8 cellular contexts compared by ENCODE assay signal in the genomic region with DNA sequence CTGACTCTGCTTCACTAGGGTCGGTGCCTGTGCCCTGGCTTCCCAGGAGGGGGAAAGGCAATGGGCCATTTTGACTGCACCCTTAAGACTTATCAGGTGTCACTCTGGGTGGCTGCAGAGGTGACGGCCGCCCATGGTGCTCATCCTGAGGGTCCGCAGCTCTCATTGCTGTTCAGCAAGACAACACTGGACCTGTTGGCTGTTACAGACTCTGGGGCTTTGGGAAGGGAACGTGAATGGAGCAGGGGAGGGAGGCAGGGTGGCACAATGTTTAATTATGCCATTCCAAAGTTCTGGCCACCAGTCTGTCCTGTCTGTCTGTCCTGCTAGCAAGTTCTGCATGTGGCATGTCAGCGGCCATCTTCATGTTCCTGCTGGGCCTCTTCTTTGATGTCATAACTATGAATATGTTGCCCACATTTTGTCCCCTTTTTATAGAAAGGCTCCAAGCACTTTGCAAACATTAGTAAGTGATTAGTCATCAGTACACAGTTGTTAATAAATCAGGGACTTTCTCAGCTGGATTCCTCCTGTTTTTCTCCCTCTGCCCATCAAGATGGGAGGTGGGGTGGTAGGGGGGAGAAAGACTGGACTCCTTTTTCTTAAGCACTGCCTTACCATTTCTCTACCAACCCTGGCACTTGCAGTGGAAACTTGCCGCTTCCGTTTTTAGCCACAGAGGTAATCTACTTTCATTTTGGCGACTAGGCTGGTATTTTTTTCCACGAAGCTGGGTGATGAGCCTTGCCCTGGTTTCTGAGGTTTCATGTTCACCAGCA.
DNase-seq lines count a peak whose midpoint lies in the region; ATAC-seq and TF ChIP-seq lines count a peak whose summit lies in the region.

No MANE protein-coding gene starts in this region.

- intact Hi-C loops in esophagus squamous epithelium (cut with DNase I) = no loop called here
- intact Hi-C loops in sigmoid colon (cut with DNase I) = loop anchor here (10.0 kb wide), 1 partner anchor 331 kb away; no protein-coding TSS in a partner anchor

- no peak for TF ChIP-seq EP300 in sigmoid colon (IDR thresholded peaks at IDR 0.05)

- DNase-seq in COLO829 (ENCODE audit: low spot score) = peak; percentile 91
- DNase-seq in MG63 = peak; percentile 56
- peak; percentile 55 to 58 for DNase-seq in activated CD8-positive, alpha-beta memory T cell treated with anti-CD3 and anti-CD28 coated beads for 1 hour (ENCODE audit: extremely low read depth in 1 of 2, low read depth in 1 of 2)
- DNase-seq in esophagus squamous epithelium (lab: John Stamatoyannopoulos, UW) = no peak
- no peak for DNase-seq in sigmoid colon
- no peak for DNase-seq in SHP77 treated with DMSO at 0.1 percent for 48 hours (lab: John Stamatoyannopoulos, UW)
- DNase-seq in NCI-H2171 treated with DMSO at 0.1 percent for 48 hours (lab: John Stamatoyannopoulos, UW) = no peak

- H3K27me3 ChIP-seq in MG63 (no peaks in the 10 kb centered on the region), esophagus squamous epithelium (peaks cover 0 to 7% (median 0%) of the 10 kb centered on the region in 4 donors), sigmoid colon (no peaks in the 10 kb centered on the region)

- WGBS in esophagus squamous epithelium, 2 donors = 12 to 15% methylated on average over 6 to 7 of the region's 10 CpGs
- WGBS in sigmoid colon, 2 donors = 56% methylated on average over 10 of the region's 10 CpGs

- no peaks in the 10 kb centered on the region for H3K36me3 ChIP-seq in MG63
- H3K36me3 ChIP-seq in esophagus squamous epithelium = no peaks in the 10 kb centered on the region
- H3K36me3 ChIP-seq in sigmoid colon = no peaks in the 10 kb centered on the region

- peak; percentile 85 for ATAC-seq in GM21786 (IDR thresholded peaks at IDR 0.05; ENCODE audit: unreplicated experiment)

- H3K4me3 ChIP-seq in MG63 (peak overlapping the region; percentile 10; the same call in 1 of the 2 replicates), esophagus squamous epithelium (peak overlapping the region in 3 of 4 donors; percentile 20 to 46 (median 24)), sigmoid colon (peak overlapping the region in 3 of 4 donors; percentile 18 to 38 (median 35))

- H3K4me1 ChIP-seq in esophagus squamous epithelium (peaks cover 6 to 23% (median 12%) of the 10 kb centered on the region in 3 donors), sigmoid colon (peaks cover 0 to 19% (median 17%) of the 10 kb centered on the region in 4 donors)

- TF ChIP-seq POLR2A in esophagus squamous epithelium (IDR thresholded peaks at IDR 0.05) (no peak), sigmoid colon (IDR thresholded peaks at IDR 0.05) (no peak)

- no peak for TF ChIP-seq CTCF in esophagus squamous epithelium (IDR thresholded peaks at IDR 0.05)
- TF ChIP-seq CTCF in sigmoid colon (IDR thresholded peaks at IDR 0.05) = no peak

- H3K9me3 ChIP-seq in MG63 (no peaks in the 10 kb centered on the region), esophagus squamous epithelium (no peaks in the 10 kb centered on the region), sigmoid colon (no peaks in the 10 kb centered on the region)

- peak overlapping the region in 3 of 4 donors; percentile 36 to 57 (median 56) for H3K27ac ChIP-seq in esophagus squamous epithelium
- peak overlapping the region; percentile 58 to 81 (median 74) for H3K27ac ChIP-seq in sigmoid colon

Comparison
In these comparisons a context has a peak if more than half of its experiments do, and no peak if none do; other contexts are left out.
1. DNase-seq: peak in COLO829 (single experiment), MG63 (single experiment) and activated CD8-positive, alpha-beta memory T cell treated with anti-CD3 and anti-CD28 coated beads for 1 hour (2 of 2); none in esophagus squamous epithelium (single experiment), sigmoid colon (single experiment), SHP77 treated with DMSO at 0.1 percent for 48 hours (single experiment) and NCI-H2171 treated with DMSO at 0.1 percent for 48 hours (single experiment).
2. Peak in every context shown above with its lines, with median percentiles within 50 percentile points of each other: H3K4me3 ChIP-seq.